17 cellular contexts compared by ENCODE assay signal in the genomic region with DNA sequence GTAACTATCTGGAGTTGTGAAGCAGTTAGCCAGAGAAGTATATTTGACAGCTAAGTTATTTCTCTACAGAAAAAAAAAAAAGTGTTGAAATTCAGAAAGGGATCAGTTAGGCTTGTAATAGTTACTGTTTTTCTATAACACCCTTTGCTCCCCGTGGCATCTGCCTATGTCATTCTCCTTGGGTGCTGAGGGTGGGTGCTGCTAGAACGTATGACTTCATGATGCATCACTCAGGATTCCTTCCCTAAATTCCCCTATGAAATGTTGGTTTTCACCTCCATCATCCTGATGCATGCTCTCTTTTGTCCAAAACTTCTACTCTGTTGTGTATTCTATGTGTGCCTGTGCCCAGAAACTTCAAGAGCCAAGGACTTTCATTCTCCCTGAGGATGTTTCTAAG.
DNase-seq lines count a peak whose midpoint lies in the region; ATAC-seq, FAIRE-seq and TF ChIP-seq lines count a peak whose summit lies in the region.
"Had no signal": no experiment of that assay in that cellular context is flagged by ENCODE, and none has a peak within 500 bp of the region (broad histone marks: within the 10 kb centered on the region; RNA-seq: fewer than 3 reads in every experiment).

No MANE protein-coding gene starts in this region.

- H3K36me3 Mint-ChIP-seq in CD4-positive, alpha-beta T cell (ENCODE audit: low read depth), result no peaks in the 10 kb centered on the region
- H3K36me3 Mint-ChIP-seq: CD4-positive, CD25-positive, alpha-beta regulatory T cell had no signal

- FAIRE-seq in H54 (lab: Jason Lieb, UNC), result peak; percentile 71
- FAIRE-seq: GM12892, HepG2, HTR-8/SVneo had no signal

- no peak overlapping the region for H3K4me3 Mint-ChIP-seq in CD4-positive, alpha-beta T cell
- H3K4me3 Mint-ChIP-seq: CD4-positive, CD25-positive, alpha-beta regulatory T cell had no signal

- CTCF ChIA-PET in CD4-positive, alpha-beta T cell (lab: Charles Lee), result no interaction called here

- no peak overlapping the region for H3K4me3 ChIP-seq in fibroblast of mammary gland (ENCODE audit: control insufficient read depth, low read depth, low read length)
- H3K4me3 ChIP-seq: BLaER1 treated with 17β-estradiol and CSF1 and Interleukin-3, amounts not matched to agents 10 nM and 100 nM had no signal

- H3K9me3 ChIP-seq in CD4-positive, alpha-beta T cell (ENCODE audit: control insufficient read depth, low read length), result no peaks in the 10 kb centered on the region

- no peaks in the 10 kb centered on the region for H3K4me1 Mint-ChIP-seq in CD4-positive, alpha-beta T cell (ENCODE audit: low read depth)
- H3K4me1 Mint-ChIP-seq: CD4-positive, CD25-positive, alpha-beta regulatory T cell had no signal

- no peak overlapping the region for H3K27ac ChIP-seq in CD4-positive, alpha-beta T cell (ENCODE audit: low read depth, low read length)
- H3K27ac ChIP-seq: BLaER1 treated with 17β-estradiol and CSF1 and Interleukin-3, amounts not matched to agents 10 nM and 100 nM had no signal

- POLR2A ChIA-PET in CD4-positive, alpha-beta T cell (lab: Charles Lee), result no interaction called here

- TF ChIP-seq POLR2A in H54 (IDR thresholded peaks at IDR 0.05; ENCODE audit: low read depth, low read length), result no peak

- intact Hi-C loops in CD4-positive, alpha-beta T cell (cut with DNase I, micrococcal nuclease), result no loop called here

- no peak for ATAC-seq in CD4-positive, alpha-beta T cell (ENCODE audit: poor library complexity)
- ATAC-seq in GM21723 (IDR thresholded peaks at IDR 0.05; ENCODE audit: unreplicated experiment), result no peak
- ATAC-seq: HepG2 had no signal

- peaks cover 2% of the 10 kb centered on the region for H3K9me3 Mint-ChIP-seq in CD4-positive, alpha-beta T cell

- H3K27me3 Mint-ChIP-seq in CD4-positive, alpha-beta T cell, result no peaks in the 10 kb centered on the region
- H3K27me3 Mint-ChIP-seq: CD4-positive, CD25-positive, alpha-beta regulatory T cell had no signal

- no peak overlapping the region for H3K27ac Mint-ChIP-seq in CD4-positive, alpha-beta T cell
- H3K27ac Mint-ChIP-seq: CD4-positive, CD25-positive, alpha-beta regulatory T cell had no signal

- no peaks in the 10 kb centered on the region for H3K27me3 ChIP-seq in CD4-positive, alpha-beta T cell (ENCODE audit: control insufficient read depth, insufficient read depth, low read length)
- H3K27me3 ChIP-seq: BLaER1 treated with 17β-estradiol and CSF1 and Interleukin-3, amounts not matched to agents 10 nM and 100 nM had no signal

- no peak for TF ChIP-seq CTCF in fibroblast of mammary gland (conservative IDR thresholded peaks at IDR 0.05; ENCODE audit: control insufficient read depth, insufficient read depth, low read depth, low read length)
- TF ChIP-seq CTCF in CD4-positive, alpha-beta T cell (IDR thresholded peaks at IDR 0.05), result no peak

- DNase-seq in A172 (ENCODE audit: low spot score) (peak; percentile 27), H54 (ENCODE audit: insufficient read length, low spot score) (peak; percentile 15), RKO (ENCODE audit: low spot score) (peak; percentile 38), fibroblast of mammary gland (ENCODE audit: low read depth) (peak; percentile 8), germinal center (ENCODE audit: low spot score) (no peak)
- DNase-seq in CD4-positive, alpha-beta T cell, result no peak
- no peak for DNase-seq in stimulated activated CD4-positive, alpha-beta T cell treated with anti-CD3 and anti-CD28 coated beads, Interleukin-12 subunit alpha, Interleukin-12 subunit beta, amount 100 ng/mL, for 4 hours
- DNase-seq: 8988T; ACHN; CD4-positive, CD25-positive, alpha-beta regulatory T cell; DMS79; GDM1 had no signal

Comparison
In these comparisons a context has a peak if more than half of its experiments do, and no peak if none do; other contexts are left out.
1. DNase-seq: peak in A172 (single experiment), H54 (single experiment), RKO (single experiment) and fibroblast of mammary gland (single experiment); none in CD4-positive, alpha-beta T cell (0 of 10), germinal center (single experiment) and stimulated activated CD4-positive, alpha-beta T cell treated with anti-CD3 and anti-CD28 coated beads, Interleukin-12 subunit alpha, Interleukin-12 subunit beta, amount 100 ng/mL, for 4 hours (single experiment).